2 cellular contexts compared by ENCODE assay signal in genomic region chr13:113846639-113847318, GRCh38.
TF ChIP-seq lines count a peak whose summit lies in the region.

No MANE protein-coding gene starts in this region.

TF ChIP-seq in IMR-90, 13 proteins besides CTCF, POLR2A, EP300 and RAD21:
- TF ChIP-seq NFE2L2 (IDR thresholded peaks at IDR 0.05; ENCODE audit: low read depth, low read length) (no peak), RFX5 (IDR thresholded peaks at IDR 0.05; ENCODE audit: low read depth, low read length) (no peak), ELK1 (IDR thresholded peaks at IDR 0.05; ENCODE audit: borderline replicate concordance, low read depth, low read length) (no peak), FOS (IDR thresholded peaks at IDR 0.05; ENCODE audit: low read depth, low read length) (no peak), SMC3 (IDR thresholded peaks at IDR 0.05; ENCODE audit: low read depth, low read length) (no peak), MAZ (IDR thresholded peaks at IDR 0.05; ENCODE audit: borderline replicate concordance, low read depth, low read length) (no peak), BHLHE40 (IDR thresholded peaks at IDR 0.05; ENCODE audit: low read depth, low read length) (no peak), MXI1 (IDR thresholded peaks at IDR 0.05; ENCODE audit: borderline replicate concordance, low read depth, low read length) (no peak), CHD1 (IDR thresholded peaks at IDR 0.05; ENCODE audit: low read depth, low read length) (no peak), RCOR1 (IDR thresholded peaks at IDR 0.05; ENCODE audit: insufficient replicate concordance, low read length) (no peak), CEBPB (IDR thresholded peaks at IDR 0.05; ENCODE audit: low read depth, low read length) (no peak), MAFK (IDR thresholded peaks at IDR 0.05; ENCODE audit: low read depth, low read length) (no peak)
- TF ChIP-seq, protein P1, sequence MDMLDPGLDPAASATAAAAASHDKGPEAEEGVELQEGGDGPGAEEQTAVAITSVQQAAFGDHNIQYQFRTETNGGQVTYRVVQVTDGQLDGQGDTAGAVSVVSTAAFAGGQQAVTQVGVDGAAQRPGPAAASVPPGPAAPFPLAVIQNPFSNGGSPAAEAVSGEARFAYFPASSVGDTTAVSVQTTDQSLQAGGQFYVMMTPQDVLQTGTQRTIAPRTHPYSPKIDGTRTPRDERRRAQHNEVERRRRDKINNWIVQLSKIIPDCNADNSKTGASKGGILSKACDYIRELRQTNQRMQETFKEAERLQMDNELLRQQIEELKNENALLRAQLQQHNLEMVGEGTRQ (IDR thresholded peaks at IDR 0.05; ENCODE audit: low read depth, low read length) = no peak

TF ChIP-seq in SK-N-SH, 30 proteins besides CTCF, POLR2A, EP300 and RAD21:
- TF ChIP-seq IRF3 (IDR thresholded peaks at IDR 0.05; ENCODE audit: low read depth, low read length) (no peak), GABPA (IDR thresholded peaks at IDR 0.05; ENCODE audit: low read depth) (no peak), SIN3A (IDR thresholded peaks at IDR 0.05; ENCODE audit: borderline replicate concordance, low read depth, low read length) (no peak), SMC3 (IDR thresholded peaks at IDR 0.05; ENCODE audit: low read depth, low read length) (no peak), GATA2 (CRISPR knock-in tag; IDR thresholded peaks at IDR 0.05) (no peak), NRF1 (IDR thresholded peaks at IDR 0.05; ENCODE audit: low read depth, low read length) (no peak), EZH2phosphoT487 (IDR thresholded peaks at IDR 0.05; ENCODE audit: borderline replicate concordance, low read depth) (no peak), NFIC (IDR thresholded peaks at IDR 0.05; ENCODE audit: borderline replicate concordance) (no peak), RFX5 (IDR thresholded peaks at IDR 0.05; ENCODE audit: low read length) (no peak)
- TF ChIP-seq, protein P2, sequence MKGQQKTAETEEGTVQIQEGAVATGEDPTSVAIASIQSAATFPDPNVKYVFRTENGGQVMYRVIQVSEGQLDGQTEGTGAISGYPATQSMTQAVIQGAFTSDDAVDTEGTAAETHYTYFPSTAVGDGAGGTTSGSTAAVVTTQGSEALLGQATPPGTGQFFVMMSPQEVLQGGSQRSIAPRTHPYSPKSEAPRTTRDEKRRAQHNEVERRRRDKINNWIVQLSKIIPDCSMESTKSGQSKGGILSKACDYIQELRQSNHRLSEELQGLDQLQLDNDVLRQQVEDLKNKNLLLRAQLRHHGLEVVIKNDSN (IDR thresholded peaks at IDR 0.05; ENCODE audit: borderline replicate concordance, low read depth) = no peak
